35 cellular contexts compared by ENCODE assay signal in the genomic region with DNA sequence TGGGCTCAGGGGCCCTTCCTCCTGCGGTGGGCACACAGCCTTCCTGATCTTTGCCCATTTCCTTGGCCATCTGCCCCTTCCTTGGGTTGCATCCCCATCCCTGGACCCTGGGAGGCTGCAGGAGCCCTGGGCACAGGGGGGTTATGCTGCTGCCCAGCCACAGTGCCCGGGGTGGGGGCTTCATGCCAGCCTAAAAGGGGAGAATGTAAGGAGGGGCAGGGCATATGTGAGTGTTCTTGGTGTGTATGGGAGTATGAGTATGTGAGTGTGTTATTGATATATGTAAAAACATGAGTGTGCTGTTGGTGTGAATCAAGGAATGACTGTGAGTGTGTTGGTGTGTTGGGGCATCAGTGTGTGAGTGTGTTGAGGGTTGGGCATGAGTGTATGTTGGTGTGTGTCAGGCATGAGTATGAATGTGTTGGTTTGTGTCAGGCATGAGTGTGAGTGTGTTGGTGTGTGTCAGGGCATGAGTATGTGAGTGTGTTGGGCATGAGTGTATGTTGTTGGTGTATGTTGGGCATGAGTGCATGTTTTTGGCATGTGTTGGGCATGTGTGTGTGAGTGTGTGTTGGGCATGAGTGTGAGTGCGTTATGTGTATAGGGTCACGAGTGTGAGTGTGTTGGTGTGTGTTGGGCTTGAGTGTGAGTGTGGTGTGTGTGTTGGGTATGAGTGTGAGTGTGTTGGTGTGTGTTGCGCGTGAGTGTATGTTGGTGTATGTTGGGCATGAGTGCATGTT. TPM values are rescaled to one million over a fixed set of nuclear protein-coding genes. Genes with fewer than 3 reads are reported as not detected.
"Had no signal": no experiment of that assay in that cellular context is flagged by ENCODE, and none has a peak within 500 bp of the region (broad histone marks: within the 10 kb centered on the region; RNA-seq: fewer than 3 reads in every experiment).

No MANE protein-coding gene starts in this region.

- H3K27ac Mint-ChIP-seq: activated CD4-positive, alpha-beta T cell treated with anti-CD3 and anti-CD28 coated beads, Interleukin-2, amount 10 ng/mL, durations not matched to agents 24 days and 14 days; activated CD8-positive, alpha-beta T cell treated with anti-CD3 and anti-CD28 coated beads for 36 hours; activated naive CD4-positive, alpha-beta T cell treated with anti-CD3 and anti-CD28 coated beads, Interleukin-2, amount 50 U/mL, for 24 hours; activated naive CD8-positive, alpha-beta T cell treated with anti-CD3 and anti-CD28 coated beads, Interleukin-2, amount 10 ng/mL, durations not matched to agents 7 days and 5 days; activated T-cell treated with anti-CD3 and anti-CD28 coated beads, Interleukin-2, amount 50 U/mL, for 24 hours; activated T-helper 2 cell treated with anti-CD3 and anti-CD28 coated beads, Interferon-gamma antibody, Interleukin-2, Interleukin-4, amounts not matched to agents 10 μg/mL and 5 μg/mL and 100 μg/mL, durations not matched to agents 14 hours and 24 hours and 36 hours had no signal

- H3K27me3 ChIP-seq: ascending aorta, cardiac muscle cell, MG63 had no signal

- H3K4me1 Mint-ChIP-seq: activated CD4-positive, alpha-beta T cell treated with anti-CD3 and anti-CD28 coated beads, Interleukin-2, amount 10 ng/mL, durations not matched to agents 24 days and 14 days; activated naive CD4-positive, alpha-beta T cell treated with anti-CD3 and anti-CD28 coated beads, Interleukin-2, amount 50 U/mL, for 24 hours; activated naive CD8-positive, alpha-beta T cell treated with anti-CD3 and anti-CD28 coated beads, Interleukin-2, amount 10 ng/mL, durations not matched to agents 7 days and 5 days had no signal

- H3K27me3 Mint-ChIP-seq: activated CD8-positive, alpha-beta T cell treated with anti-CD3 and anti-CD28 coated beads for 36 hours; activated T-cell treated with anti-CD3 and anti-CD28 coated beads, Interleukin-2, amount 50 U/mL, for 24 hours had no signal

- H3K4me3 ChIP-seq: ascending aorta, cardiac muscle cell, MG63 had no signal

- H3K36me3 Mint-ChIP-seq: activated naive CD4-positive, alpha-beta T cell treated with anti-CD3 and anti-CD28 coated beads, Interleukin-2, amount 50 U/mL, for 24 hours; activated naive CD8-positive, alpha-beta T cell treated with anti-CD3 and anti-CD28 coated beads, Interleukin-2, amount 10 ng/mL, durations not matched to agents 7 days and 5 days had no signal

- H3K4me1 ChIP-seq: ascending aorta had no signal

- H3K9me3 ChIP-seq: ascending aorta, MG63 had no signal

- H3K4me3 Mint-ChIP-seq: activated CD4-positive, alpha-beta T cell treated with anti-CD3 and anti-CD28 coated beads, Interleukin-2, amount 10 ng/mL, durations not matched to agents 24 days and 14 days; activated CD8-positive, alpha-beta T cell treated with anti-CD3 and anti-CD28 coated beads for 36 hours; activated naive CD4-positive, alpha-beta T cell treated with anti-CD3 and anti-CD28 coated beads, Interleukin-2, amount 50 U/mL, for 24 hours; activated naive CD8-positive, alpha-beta T cell treated with anti-CD3 and anti-CD28 coated beads, Interleukin-2, amount 10 ng/mL, durations not matched to agents 7 days and 5 days; activated T-cell treated with anti-CD3 and anti-CD28 coated beads, Interleukin-2, amount 50 U/mL, for 24 hours had no signal

- ATAC-seq: activated CD8-positive, alpha-beta T cell treated with anti-CD3 and anti-CD28 coated beads for 36 hours; SK-N-SH treated with all-trans-retinoic acid at 6 μM for 48 hours had no signal

- DNase-seq: activated CD4-positive, alpha-beta T cell treated with anti-CD3 and anti-CD28 coated beads, Interleukin-2, amount 10 ng/mL, durations not matched to agents 24 days and 14 days; activated CD4-positive, alpha-beta T cell treated with anti-CD3 and anti-CD28 coated beads, Interleukin-2, amount 50 U/mL, for 4 hours; activated CD8-positive, alpha-beta T cell treated with anti-CD3 and anti-CD28 coated beads for 36 hours; activated gamma-delta T cell; activated naive CD4-positive, alpha-beta T cell treated with Interleukin-2 at 50 U/mL for 16 hours; activated naive CD8-positive, alpha-beta T cell treated with anti-CD3 and anti-CD28 coated beads, Interleukin-2, amount 10 ng/mL, durations not matched to agents 7 days and 5 days; activated T-cell treated with anti-CD3 and anti-CD28 coated beads, Interleukin-2, amount 50 U/mL, for 24 hours; amygdala; Kasumi-1; KG1; MG63; NCI-H1048; NCI-H1105 treated with DMSO at 0.1 percent for 48 hours; NCI-H1436; NCI-H1694; NCI-H1930; NCI-H2081 treated with DMSO at 0.1 percent for 48 hours; NCI-H226; NCI-H446 treated with DMSO at 0.1 percent for 48 hours; NCI-H524; SIG-M5; SW 1271; T-helper 1 cell; T-helper 2 cell; T-helper 9 cell; WERI-Rb-1 had no signal

- H3K9me3 Mint-ChIP-seq: activated CD4-positive, alpha-beta T cell treated with anti-CD3 and anti-CD28 coated beads, Interleukin-2, amount 10 ng/mL, durations not matched to agents 24 days and 14 days; activated CD8-positive, alpha-beta T cell treated with anti-CD3 and anti-CD28 coated beads for 36 hours; activated naive CD4-positive, alpha-beta T cell treated with anti-CD3 and anti-CD28 coated beads, Interleukin-2, amount 50 U/mL, for 24 hours; activated naive CD8-positive, alpha-beta T cell treated with anti-CD3 and anti-CD28 coated beads, Interleukin-2, amount 10 ng/mL, durations not matched to agents 7 days and 5 days; activated T-cell treated with anti-CD3 and anti-CD28 coated beads, Interleukin-2, amount 50 U/mL, for 24 hours; activated T-helper 2 cell treated with anti-CD3 and anti-CD28 coated beads, Interferon-gamma antibody, Interleukin-2, Interleukin-4, amounts not matched to agents 10 μg/mL and 5 μg/mL and 100 μg/mL, durations not matched to agents 14 hours and 24 hours and 36 hours had no signal

- H3K36me3 ChIP-seq: ascending aorta, cardiac muscle cell, MG63, WERI-Rb-1 had no signal

- H3K27ac ChIP-seq: ascending aorta, cardiac muscle cell, WERI-Rb-1 had no signal

RNA-seq across cellular contexts. Expression of gene CST8, which starts 14.7 kb away (rescaled TPM):
- total RNA-seq: activated CD4-positive, alpha-beta T cell treated with anti-CD3 and anti-CD28 coated beads, Interleukin-2, amount 10 ng/mL, durations not matched to agents 24 days and 14 days; activated CD8-positive, alpha-beta memory T cell treated with anti-CD3 and anti-CD28 coated beads for 36 hours; activated CD8-positive, alpha-beta T cell treated with anti-CD3 and anti-CD28 coated beads for 36 hours; activated naive CD8-positive, alpha-beta T cell treated with anti-CD3 and anti-CD28 coated beads, Interleukin-2, amount 10 ng/mL, durations not matched to agents 7 days and 5 days; activated T-helper 2 cell treated with anti-CD3 and anti-CD28 coated beads, Interferon-gamma antibody, Interleukin-2, Interleukin-4, amounts not matched to agents 10 μg/mL and 5 μg/mL and 100 μg/mL, durations not matched to agents 14 hours and 24 hours and 36 hours; ascending aorta; cardiac muscle cell; RPMI7951; SK-MEL-5 had no signal
- polyA plus RNA-seq: adipose tissue, cardiac muscle cell had no signal

RNA-seq across cellular contexts. Expression of gene CST11, which starts 23.5 kb away (rescaled TPM):
- total RNA-seq: activated CD4-positive, alpha-beta T cell treated with anti-CD3 and anti-CD28 coated beads, Interleukin-2, amount 10 ng/mL, durations not matched to agents 24 days and 14 days; activated CD8-positive, alpha-beta memory T cell treated with anti-CD3 and anti-CD28 coated beads for 36 hours; activated CD8-positive, alpha-beta T cell treated with anti-CD3 and anti-CD28 coated beads for 36 hours; activated naive CD8-positive, alpha-beta T cell treated with anti-CD3 and anti-CD28 coated beads, Interleukin-2, amount 10 ng/mL, durations not matched to agents 7 days and 5 days; activated T-helper 2 cell treated with anti-CD3 and anti-CD28 coated beads, Interferon-gamma antibody, Interleukin-2, Interleukin-4, amounts not matched to agents 10 μg/mL and 5 μg/mL and 100 μg/mL, durations not matched to agents 14 hours and 24 hours and 36 hours; ascending aorta; cardiac muscle cell; RPMI7951; SK-MEL-5 had no signal
- polyA plus RNA-seq: adipose tissue, cardiac muscle cell had no signal

RNA-seq across cellular contexts. Expression of gene CSTL1, which starts 36.7 kb away (rescaled TPM):
- total RNA-seq: activated CD4-positive, alpha-beta T cell treated with anti-CD3 and anti-CD28 coated beads, Interleukin-2, amount 10 ng/mL, durations not matched to agents 24 days and 14 days; activated CD8-positive, alpha-beta memory T cell treated with anti-CD3 and anti-CD28 coated beads for 36 hours; activated CD8-positive, alpha-beta T cell treated with anti-CD3 and anti-CD28 coated beads for 36 hours; activated naive CD8-positive, alpha-beta T cell treated with anti-CD3 and anti-CD28 coated beads, Interleukin-2, amount 10 ng/mL, durations not matched to agents 7 days and 5 days; activated T-helper 2 cell treated with anti-CD3 and anti-CD28 coated beads, Interferon-gamma antibody, Interleukin-2, Interleukin-4, amounts not matched to agents 10 μg/mL and 5 μg/mL and 100 μg/mL, durations not matched to agents 14 hours and 24 hours and 36 hours; ascending aorta; cardiac muscle cell; RPMI7951; SK-MEL-5 had no signal
- polyA plus RNA-seq: adipose tissue, cardiac muscle cell had no signal
